ENCODE assay signal across 1 cellular context in genomic region chr9:114072181-114073140, GRCh38.
TF ChIP-seq lines count a peak whose summit lies in the region.

No MANE protein-coding gene starts in this region.

TF ChIP-seq in K562, 482 proteins besides CTCF, POLR2A, EP300 and RAD21:
- TF ChIP-seq, protein P1, sequence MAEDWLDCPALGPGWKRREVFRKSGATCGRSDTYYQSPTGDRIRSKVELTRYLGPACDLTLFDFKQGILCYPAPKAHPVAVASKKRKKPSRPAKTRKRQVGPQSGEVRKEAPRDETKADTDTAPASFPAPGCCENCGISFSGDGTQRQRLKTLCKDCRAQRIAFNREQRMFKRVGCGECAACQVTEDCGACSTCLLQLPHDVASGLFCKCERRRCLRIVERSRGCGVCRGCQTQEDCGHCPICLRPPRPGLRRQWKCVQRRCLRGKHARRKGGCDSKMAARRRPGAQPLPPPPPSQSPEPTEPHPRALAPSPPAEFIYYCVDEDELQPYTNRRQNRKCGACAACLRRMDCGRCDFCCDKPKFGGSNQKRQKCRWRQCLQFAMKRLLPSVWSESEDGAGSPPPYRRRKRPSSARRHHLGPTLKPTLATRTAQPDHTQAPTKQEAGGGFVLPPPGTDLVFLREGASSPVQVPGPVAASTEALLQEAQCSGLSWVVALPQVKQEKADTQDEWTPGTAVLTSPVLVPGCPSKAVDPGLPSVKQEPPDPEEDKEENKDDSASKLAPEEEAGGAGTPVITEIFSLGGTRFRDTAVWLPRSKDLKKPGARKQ (CRISPR knock-in tag; IDR thresholded peaks at IDR 0.05): no peak
- TF ChIP-seq KDM4B (IDR thresholded peaks at IDR 0.05; ENCODE audit: borderline replicate concordance in 2 of 2, low read depth in 1 of 2) (no peak), RBFOX2 (IDR thresholded peaks at IDR 0.05; ENCODE audit: low read depth, low read length) (no peak), HNRNPUL1 (IDR thresholded peaks at IDR 0.05; ENCODE audit: low read length) (no peak), CREM (IDR thresholded peaks at IDR 0.05; ENCODE audit: low read depth) (no peak), ZNF184 (CRISPR knock-in tag; IDR thresholded peaks at IDR 0.05) (no peak), ZNF224 (CRISPR knock-in tag; IDR thresholded peaks at IDR 0.05) (no peak), RB1 (IDR thresholded peaks at IDR 0.05; ENCODE audit: low read depth) (no peak), NFIC (IDR thresholded peaks at IDR 0.05) (peak; percentile 89), SMAD3 (CRISPR knock-in tag; conservative IDR thresholded peaks at IDR 0.05) (no peak), NFIX (CRISPR knock-in tag; IDR thresholded peaks at IDR 0.05; ENCODE audit: low read depth) (peak; percentile 75)
- TF ChIP-seq, protein P2, sequence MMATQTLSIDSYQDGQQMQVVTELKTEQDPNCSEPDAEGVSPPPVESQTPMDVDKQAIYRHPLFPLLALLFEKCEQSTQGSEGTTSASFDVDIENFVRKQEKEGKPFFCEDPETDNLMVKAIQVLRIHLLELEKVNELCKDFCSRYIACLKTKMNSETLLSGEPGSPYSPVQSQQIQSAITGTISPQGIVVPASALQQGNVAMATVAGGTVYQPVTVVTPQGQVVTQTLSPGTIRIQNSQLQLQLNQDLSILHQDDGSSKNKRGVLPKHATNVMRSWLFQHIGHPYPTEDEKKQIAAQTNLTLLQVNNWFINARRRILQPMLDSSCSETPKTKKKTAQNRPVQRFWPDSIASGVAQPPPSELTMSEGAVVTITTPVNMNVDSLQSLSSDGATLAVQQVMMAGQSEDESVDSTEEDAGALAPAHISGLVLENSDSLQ (IDR thresholded peaks at IDR 0.05): no peak
- TF ChIP-seq, protein P3, sequence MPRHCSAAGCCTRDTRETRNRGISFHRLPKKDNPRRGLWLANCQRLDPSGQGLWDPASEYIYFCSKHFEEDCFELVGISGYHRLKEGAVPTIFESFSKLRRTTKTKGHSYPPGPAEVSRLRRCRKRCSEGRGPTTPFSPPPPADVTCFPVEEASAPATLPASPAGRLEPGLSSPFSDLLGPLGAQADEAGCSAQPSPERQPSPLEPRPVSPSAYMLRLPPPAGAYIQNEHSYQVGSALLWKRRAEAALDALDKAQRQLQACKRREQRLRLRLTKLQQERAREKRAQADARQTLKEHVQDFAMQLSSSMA (CRISPR knock-in tag; IDR thresholded peaks at IDR 0.05): no peak
- TF ChIP-seq, protein P4, sequence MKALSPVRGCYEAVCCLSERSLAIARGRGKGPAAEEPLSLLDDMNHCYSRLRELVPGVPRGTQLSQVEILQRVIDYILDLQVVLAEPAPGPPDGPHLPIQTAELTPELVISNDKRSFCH (CRISPR knock-in tag; IDR thresholded peaks at IDR 0.05): no peak
- TF ChIP-seq, protein P4 (tag; IDR thresholded peaks at IDR 0.05): no peak
